Comparison of ENCODE assay signal across 27 cellular contexts in genomic region chr20:63680427-63680826, GRCh38. TPM values are rescaled to one million over a fixed set of nuclear protein-coding genes. Genes with fewer than 3 reads are reported as not detected.
"Had no signal": no experiment of that assay in that cellular context is flagged by ENCODE, and none has a peak within 500 bp of the region (broad histone marks: within the 10 kb centered on the region; RNA-seq: fewer than 3 reads in every experiment).

No MANE protein-coding gene starts in this region.

- H3K27me3 ChIP-seq: adrenal gland, breast epithelium, hepatocyte, neural progenitor cell, upper lobe of left lung had no signal

- H3K9me3 ChIP-seq: adrenal gland, breast epithelium, left ventricle myocardium inferior, thoracic aorta, upper lobe of left lung had no signal

- H3K27ac ChIP-seq: hepatocyte, neural progenitor cell, upper lobe of left lung had no signal

- FAIRE-seq: colon, endothelial cell of umbilical vein, frontal cortex, TTC549 had no signal

- H3K36me3 ChIP-seq: breast epithelium, neural progenitor cell had no signal

- H3K9ac ChIP-seq: neural progenitor cell had no signal

- H3K4me2 ChIP-seq: hepatocyte, neural progenitor cell had no signal

- H2AFZ ChIP-seq: hepatocyte, neural progenitor cell had no signal

- H3K4me3 ChIP-seq: adrenal gland, breast epithelium, hepatocyte, left ventricle myocardium inferior, neural progenitor cell, thoracic aorta, upper lobe of left lung had no signal

- H3K4me1 ChIP-seq: neural progenitor cell had no signal

- ATAC-seq: activated T-cell treated with anti-CD3 and anti-CD28 coated beads, Interleukin-2, amount 50 U/mL, for 4 hours; effector memory CD8-positive, alpha-beta T cell; esophagus mucosa; naive thymus-derived CD8-positive, alpha-beta T cell; stimulated activated naive B cell treated with anti-CD40 and anti-IgM and Interleukin-4, amounts not matched to agents 10 μg/mL and 1 μg/mL and 100 μg/mL, for 72 hours; WTC11 had no signal

- DNase-seq: activated CD4-positive, alpha-beta T cell treated with anti-CD3 and anti-CD28 coated beads, Interleukin-2, amount 50 U/mL, for 4 hours; activated CD8-positive, alpha-beta memory T cell treated with anti-CD3 and anti-CD28 coated beads, Interleukin-2, amount 50 U/mL, for 48 hours; activated naive CD4-positive, alpha-beta T cell; activated T-cell treated with anti-CD3 and anti-CD28 coated beads, Interleukin-2, amount 50 U/mL, for 4 hours; adrenal gland; effector memory CD8-positive, alpha-beta T cell; glutamatergic neuron; immature natural killer cell; kidney glomerular epithelial cell; left ventricle myocardium inferior; naive thymus-derived CD8-positive, alpha-beta T cell; retina; stimulated activated CD4-positive, alpha-beta T cell treated with anti-CD3 and anti-CD28 coated beads, Interleukin-2, amount 100 ng/mL, for 48 hours; stimulated activated CD8-positive, alpha-beta memory T cell treated with anti-CD3 and anti-CD28 coated beads, Interleukin-4, amount 100 ng/mL, for 48 hours; stimulated activated naive B cell treated with anti-CD40 and anti-IgM and Interleukin-4, amounts not matched to agents 10 μg/mL and 1 μg/mL and 100 μg/mL, for 72 hours; T-helper 1 cell had no signal

RNA-seq across cellular contexts. Expression of gene TNFRSF6B, which starts 16.0 kb away (rescaled TPM):
- polyA plus RNA-seq: immature natural killer cell had no signal
